In the genomic region with DNA sequence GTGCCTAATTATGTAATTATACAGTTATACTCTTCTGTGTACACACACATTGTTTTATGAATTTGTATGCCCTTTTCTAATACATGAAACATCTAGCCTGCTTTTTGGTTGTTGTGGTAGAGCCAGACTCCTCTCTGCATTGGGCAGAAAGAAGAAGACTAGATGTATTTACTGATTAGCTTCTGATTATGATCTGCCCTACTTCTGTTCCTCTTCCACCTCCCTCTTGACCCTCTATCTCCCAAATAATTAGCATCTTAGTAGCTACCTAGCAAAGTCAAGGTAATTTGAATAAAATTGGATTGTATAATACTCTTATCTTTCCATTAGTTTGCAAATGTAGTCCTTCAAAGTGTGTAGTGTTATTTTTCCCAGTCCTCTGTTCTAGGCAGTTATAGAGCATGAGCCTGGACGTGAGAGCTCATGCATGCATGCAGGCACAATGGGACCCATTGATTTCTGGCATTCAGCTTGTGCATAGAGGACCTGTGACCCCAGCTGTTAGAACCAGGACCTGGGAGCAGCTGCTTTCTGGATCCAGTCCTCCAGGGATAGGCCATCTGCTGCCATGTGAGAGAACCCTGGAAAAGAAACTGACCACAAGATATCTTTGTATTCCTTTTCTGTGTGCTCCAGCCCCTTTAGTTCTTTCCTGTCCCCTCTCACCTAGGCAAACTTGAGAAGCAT, we compare ENCODE assay signal across 1 cellular context.
TF ChIP-seq lines count a peak whose summit lies in the region.

No MANE protein-coding gene starts in this region.

TF ChIP-seq in HepG2, 621 proteins besides CTCF, POLR2A, EP300 and RAD21 (continued from another document and continues in another):
- no peak for TF ChIP-seq HMGXB4 (CRISPR knock-in tag; IDR thresholded peaks at IDR 0.05; ENCODE audit: borderline replicate concordance in 1 of 2, low read depth in 1 of 2)
- no peak for TF ChIP-seq ZNF563 (CRISPR knock-in tag; IDR thresholded peaks at IDR 0.05)
- 0 out of 2 replicates have a peak, but pooled peaks have one; percentile 17 for TF ChIP-seq TFDP1 (CRISPR knock-in tag; IDR thresholded peaks at IDR 0.05; ENCODE audit: borderline replicate concordance)
- no peak for TF ChIP-seq ZNF770 (CRISPR knock-in tag; IDR thresholded peaks at IDR 0.05)
- TF ChIP-seq NFRKB (IDR thresholded peaks at IDR 0.05), result no peak
- TF ChIP-seq FOXA3 (CRISPR knock-in tag; IDR thresholded peaks at IDR 0.05), result no peak
- no peak for TF ChIP-seq ZNF879 (CRISPR knock-in tag; IDR thresholded peaks at IDR 0.05)
- no peak for TF ChIP-seq NFYC (CRISPR knock-in tag; IDR thresholded peaks at IDR 0.05)
- TF ChIP-seq NR1H2 (CRISPR knock-in tag; IDR thresholded peaks at IDR 0.05; ENCODE audit: borderline replicate concordance, low read depth), result no peak
- no peak for TF ChIP-seq ARNT2 (CRISPR knock-in tag; IDR thresholded peaks at IDR 0.05; ENCODE audit: low read depth)
- no peak for TF ChIP-seq ZNF784 (CRISPR knock-in tag; IDR thresholded peaks at IDR 0.05; ENCODE audit: borderline replicate concordance)
- TF ChIP-seq HOXD1 (CRISPR knock-in tag; IDR thresholded peaks at IDR 0.05), result no peak
- peak; percentile 54; the same call in 1 of the 2 replicates for TF ChIP-seq NR2F2 (IDR thresholded peaks at IDR 0.05; ENCODE audit: borderline replicate concordance, low read depth)
- peak; percentile 34; the same call in 1 of the 2 replicates for TF ChIP-seq GATAD2A (CRISPR knock-in tag; IDR thresholded peaks at IDR 0.05)
- TF ChIP-seq ZNF318 (CRISPR knock-in tag; IDR thresholded peaks at IDR 0.05), result no peak
- TF ChIP-seq ESRRA (CRISPR knock-in tag; IDR thresholded peaks at IDR 0.05; ENCODE audit: low read depth), result no peak
- no peak for TF ChIP-seq SOX6 (IDR thresholded peaks at IDR 0.05)
- peak; percentile 41 for TF ChIP-seq SOX6 (CRISPR knock-in tag; IDR thresholded peaks at IDR 0.05)
- TF ChIP-seq RFXAP (CRISPR knock-in tag; IDR thresholded peaks at IDR 0.05; ENCODE audit: borderline replicate concordance), result no peak
- no peak for TF ChIP-seq ZBTB42 (CRISPR knock-in tag; IDR thresholded peaks at IDR 0.05)
- TF ChIP-seq AFF4 (CRISPR knock-in tag; IDR thresholded peaks at IDR 0.05), result no peak
- peak; percentile 35 for TF ChIP-seq ASH2L (IDR thresholded peaks at IDR 0.05; ENCODE audit: insufficient read length, low read depth, low read length)
- peak; percentile 83; the same call in 1 of the 2 replicates for TF ChIP-seq TFAP4 (IDR thresholded peaks at IDR 0.05; ENCODE audit: borderline replicate concordance, low read depth)
- no peak for TF ChIP-seq POLR2G (IDR thresholded peaks at IDR 0.05; ENCODE audit: low read depth, low read length)
- TF ChIP-seq ZNF570 (CRISPR knock-in tag; IDR thresholded peaks at IDR 0.05; ENCODE audit: borderline replicate concordance), result no peak
- peak; percentile 42; the same call in 1 of the 2 replicates for TF ChIP-seq TBX2 (CRISPR knock-in tag; IDR thresholded peaks at IDR 0.05; ENCODE audit: borderline replicate concordance)
- TF ChIP-seq, protein P1, sequence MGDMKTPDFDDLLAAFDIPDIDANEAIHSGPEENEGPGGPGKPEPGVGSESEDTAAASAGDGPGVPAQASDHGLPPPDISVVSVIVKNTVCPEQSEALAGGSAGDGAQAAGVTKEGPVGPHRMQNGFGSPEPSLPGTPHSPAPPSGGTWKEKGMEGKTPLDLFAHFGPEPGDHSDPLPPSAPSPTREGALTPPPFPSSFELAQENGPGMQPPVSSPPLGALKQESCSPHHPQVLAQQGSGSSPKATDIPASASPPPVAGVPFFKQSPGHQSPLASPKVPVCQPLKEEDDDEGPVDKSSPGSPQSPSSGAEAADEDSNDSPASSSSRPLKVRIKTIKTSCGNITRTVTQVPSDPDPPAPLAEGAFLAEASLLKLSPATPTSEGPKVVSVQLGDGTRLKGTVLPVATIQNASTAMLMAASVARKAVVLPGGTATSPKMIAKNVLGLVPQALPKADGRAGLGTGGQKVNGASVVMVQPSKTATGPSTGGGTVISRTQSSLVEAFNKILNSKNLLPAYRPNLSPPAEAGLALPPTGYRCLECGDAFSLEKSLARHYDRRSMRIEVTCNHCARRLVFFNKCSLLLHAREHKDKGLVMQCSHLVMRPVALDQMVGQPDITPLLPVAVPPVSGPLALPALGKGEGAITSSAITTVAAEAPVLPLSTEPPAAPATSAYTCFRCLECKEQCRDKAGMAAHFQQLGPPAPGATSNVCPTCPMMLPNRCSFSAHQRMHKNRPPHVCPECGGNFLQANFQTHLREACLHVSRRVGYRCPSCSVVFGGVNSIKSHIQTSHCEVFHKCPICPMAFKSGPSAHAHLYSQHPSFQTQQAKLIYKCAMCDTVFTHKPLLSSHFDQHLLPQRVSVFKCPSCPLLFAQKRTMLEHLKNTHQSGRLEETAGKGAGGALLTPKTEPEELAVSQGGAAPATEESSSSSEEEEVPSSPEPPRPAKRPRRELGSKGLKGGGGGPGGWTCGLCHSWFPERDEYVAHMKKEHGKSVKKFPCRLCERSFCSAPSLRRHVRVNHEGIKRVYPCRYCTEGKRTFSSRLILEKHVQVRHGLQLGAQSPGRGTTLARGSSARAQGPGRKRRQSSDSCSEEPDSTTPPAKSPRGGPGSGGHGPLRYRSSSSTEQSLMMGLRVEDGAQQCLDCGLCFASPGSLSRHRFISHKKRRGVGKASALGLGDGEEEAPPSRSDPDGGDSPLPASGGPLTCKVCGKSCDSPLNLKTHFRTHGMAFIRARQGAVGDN (CRISPR knock-in tag; IDR thresholded peaks at IDR 0.05), result peak; percentile 20; the same call in 1 of the 2 replicates
- TF ChIP-seq ZNF34 (CRISPR knock-in tag; IDR thresholded peaks at IDR 0.05; ENCODE audit: borderline replicate concordance), result no peak
